In genomic region chr1:42681771-42682483, GRCh38 we compare ENCODE assay signal across 8 cellular contexts. TPM values are rescaled to one million over a fixed set of nuclear protein-coding genes. Genes with fewer than 3 reads are reported as not detected.
A peak's percentile ranks its signal among the peaks of the same experiment; 100 is the strongest.
DNase-seq lines count a peak whose midpoint lies in the region; ATAC-seq and TF ChIP-seq lines count a peak whose summit lies in the region.

YBX1 (plus strand) TSS chr1:42682418; CDS start chr1:42682566, 148 bp downstream.

- H3K4me3 ChIP-seq in CD8-positive, alpha-beta T cell (ENCODE audit: low read depth, low read length), result peak within 1 kb of the TSS; percentile 81
- H3K4me3 ChIP-seq in lung, result peak within 1 kb of the TSS; percentile 60

- peaks cover 34% of the 10 kb centered on the region for H3K36me3 Mint-ChIP-seq in CD8-positive, alpha-beta T cell

- peak; percentile 89 for ATAC-seq in CD8-positive, alpha-beta T cell
- ATAC-seq in GM19467 (IDR thresholded peaks at IDR 0.05; ENCODE audit: unreplicated experiment) (peak; percentile 83), lung (ENCODE audit: insufficient read depth, low FRiP score) (peak; percentile 96)

- no peaks in the 10 kb centered on the region for H3K27me3 ChIP-seq in CD8-positive, alpha-beta T cell (ENCODE audit: insufficient read depth, low read length)
- no peaks in the 10 kb centered on the region for H3K27me3 ChIP-seq in lung (ENCODE audit: control insufficient read depth, insufficient read depth)

- H3K27me3 Mint-ChIP-seq in CD8-positive, alpha-beta T cell (ENCODE audit: low read depth), result no peaks in the 10 kb centered on the region

- peaks cover 58% of the 10 kb centered on the region for H3K4me1 Mint-ChIP-seq in CD8-positive, alpha-beta T cell (ENCODE audit: low read depth)

- peak; percentile 88 to 96 (median 93) for DNase-seq in CD8-positive, alpha-beta T cell
- DNase-seq in HS-27A (ENCODE audit: low read depth), result peak; percentile 98
- DNase-seq in NK-92 (lab: John Stamatoyannopoulos, UW; ENCODE audit: unreplicated experiment), result peak; percentile 78
- peak; percentile 84 to 91 for DNase-seq in activated CD8-positive, alpha-beta memory T cell treated with anti-CD3 and anti-CD28 coated beads for 1 hour (ENCODE audit: extremely low read depth in 1 of 2, low read depth in 1 of 2)
- peak; percentile 91 for DNase-seq in effector CD8-positive, alpha-beta T cell (lab: John Stamatoyannopoulos, UW)
- peak; percentile 96 for DNase-seq in lung (ENCODE audit: low spot score)
- peak; percentile 91 to 92 (median 92) for DNase-seq in stimulated activated CD4-positive, alpha-beta T cell treated with anti-CD3 and anti-CD28 coated beads, TNF-alpha, amount 100 ng/mL, for 4 hours (ENCODE audit: low read depth in 3 of 3)

- intact Hi-C loops in CD8-positive, alpha-beta T cell (cut with DNase I, micrococcal nuclease), result loop anchor here (1.0 to 10.0 kb wide), 15 partner anchors 24 to 1265 kb away; partner anchors contain the start of genes C1orf50 (in 2 of the 2), ERMAP (in 2 of the 2), FOXJ3 (in 2 of the 2) and P3H1 (in 2 of the 2)

- CTCF ChIA-PET in CD8-positive, alpha-beta T cell (lab: Charles Lee), result interaction anchor here (0.9 to 1.6 kb wide), 4 partner anchors 18 to 241 kb away, joined by 3 to 4 read pairs (median 3); no protein-coding TSS in a partner anchor

- POLR2A ChIA-PET in CD8-positive, alpha-beta T cell (lab: Charles Lee), result interaction anchor here (0.5 to 3.2 kb wide), 18 partner anchors 10 to 1531 kb away, joined by 3 to 39 read pairs (median 4); partner anchors contain the start of genes C1orf50, CCDC30, DMAP1 and ERMAP

- peak within 1 kb of the TSS; percentile 82 for H3K27ac ChIP-seq in CD8-positive, alpha-beta T cell (ENCODE audit: low read depth, low read length)
- H3K27ac ChIP-seq in lung (ENCODE audit: low read depth in 1 of 2, low read length in 1 of 2), result peak within 1 kb of the TSS; percentile 91 to 98

- no peaks in the 10 kb centered on the region for H3K9me3 ChIP-seq in CD8-positive, alpha-beta T cell (ENCODE audit: low read length)
- no peaks in the 10 kb centered on the region for H3K9me3 ChIP-seq in lung (ENCODE audit: control insufficient read depth in 2 of 2, insufficient read depth in 1 of 2, low read length in 1 of 2)

- H3K4me3 Mint-ChIP-seq in CD8-positive, alpha-beta T cell, result peak within 1 kb of the TSS; percentile 99

- no peaks in the 10 kb centered on the region for H3K9me3 Mint-ChIP-seq in CD8-positive, alpha-beta T cell

- no peaks in the 10 kb centered on the region for H3K36me3 ChIP-seq in CD8-positive, alpha-beta T cell (ENCODE audit: insufficient read depth, low read length)
- no peaks in the 10 kb centered on the region for H3K36me3 ChIP-seq in lung (ENCODE audit: control insufficient read depth in 2 of 2, insufficient read depth in 2 of 2, low read length in 2 of 2)

- peaks cover 43% of the 10 kb centered on the region for H3K4me1 ChIP-seq in CD8-positive, alpha-beta T cell (ENCODE audit: insufficient read depth, low read length)
- H3K4me1 ChIP-seq in lung (ENCODE audit: control insufficient read depth in 2 of 2, insufficient read depth in 2 of 2, low read length in 2 of 2), result peaks cover 4 to 26% of the 10 kb centered on the region in 2 donors

- WGBS in lung, 2 donors, result 0% methylated on average over 53 of the region's 53 CpGs

- TF ChIP-seq CTCF in CD8-positive, alpha-beta T cell (IDR thresholded peaks at IDR 0.05), result no peak
- no peak for TF ChIP-seq CTCF in lung (IDR thresholded peaks at IDR 0.05; ENCODE audit: control extremely low read depth, extremely low read depth)

- peak within 1 kb of the TSS; percentile 97 for H3K27ac Mint-ChIP-seq in CD8-positive, alpha-beta T cell

RNA-seq across cellular contexts. Expression of gene YBX1, which starts in this region (rescaled TPM):
- 100 to 1,000 TPM; 440 to 450 TPM for total RNA-seq in CD8-positive, alpha-beta T cell
- 100 to 1,000 TPM; 298 to 617 TPM for total RNA-seq in lung
- 100 to 1,000 TPM; 560 to 617 TPM for polyA plus RNA-seq in lung

Comparison
In these comparisons a context has a peak if more than half of its experiments do, and no peak if none do; other contexts are left out.
1. Peak in every context shown above with its lines: DNase-seq, ATAC-seq, H3K4me3 ChIP-seq and H3K27ac ChIP-seq.